In the genomic region with DNA sequence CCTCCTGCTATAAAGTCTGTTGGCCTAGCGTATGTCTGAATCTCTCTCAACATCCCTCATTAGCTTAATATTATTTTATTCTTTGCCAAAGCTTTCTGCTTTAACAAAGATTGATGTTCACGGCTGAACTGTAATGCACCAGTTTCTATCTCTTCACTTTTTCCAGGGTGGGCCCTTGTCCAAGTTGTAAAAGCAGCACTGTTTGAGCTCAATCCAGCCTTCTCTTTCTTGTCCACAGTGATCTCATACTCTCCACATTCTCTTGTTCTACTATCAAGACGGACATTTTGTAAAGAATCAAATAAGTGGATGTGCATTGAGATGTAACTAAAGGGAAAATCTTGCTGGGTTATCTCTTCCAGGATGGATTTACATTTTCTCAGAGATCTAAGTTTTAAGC, we compare ENCODE assay signal across 29 cellular contexts. TPM values are rescaled to one million over a fixed set of nuclear protein-coding genes. Genes with fewer than 3 reads are reported as not detected.
"Had no signal": no experiment of that assay in that cellular context is flagged by ENCODE, and none has a peak within 500 bp of the region (broad histone marks: within the 10 kb centered on the region; RNA-seq: fewer than 3 reads in every experiment).

No MANE protein-coding gene starts in this region.

- H3K9me3 Mint-ChIP-seq: natural killer cell treated with Interleukin-12 subunit alpha and Interleukin-12 subunit beta and Interleukin-15 and Interleukin-18, amount 100 ng/mL, for 72 hours had no signal

- H3K4me1 ChIP-seq: heart left ventricle, left lung, parathyroid adenoma, psoas muscle, sigmoid colon, stomach, transverse colon had no signal

- H3K36me3 Mint-ChIP-seq: natural killer cell treated with Interleukin-12 subunit alpha and Interleukin-12 subunit beta and Interleukin-15 and Interleukin-18, amount 100 ng/mL, for 72 hours had no signal

- FAIRE-seq: endothelial cell of umbilical vein, frontal cortex had no signal

- H3K4me3 Mint-ChIP-seq: endodermal cell; natural killer cell treated with Interleukin-12 subunit alpha and Interleukin-12 subunit beta and Interleukin-15 and Interleukin-18, amount 100 ng/mL, for 72 hours had no signal

- ATAC-seq: heart left ventricle; left lung; natural killer cell treated with Interleukin-12 subunit alpha and Interleukin-12 subunit beta and Interleukin-15 and Interleukin-18, amount 100 ng/mL, for 72 hours; psoas muscle had no signal

- H3K4me3 ChIP-seq: coronary artery, heart left ventricle, left lung, lung, psoas muscle, sigmoid colon, skin epidermis, stomach, thoracic aorta, transverse colon had no signal

- H3K27me3 ChIP-seq: heart left ventricle, left lung, sigmoid colon, stomach, transverse colon had no signal

- H3K36me3 ChIP-seq: heart left ventricle, left lung, sigmoid colon, stomach, thoracic aorta, transverse colon had no signal

- H3K27ac Mint-ChIP-seq: endodermal cell; natural killer cell treated with Interleukin-12 subunit alpha and Interleukin-12 subunit beta and Interleukin-15 and Interleukin-18, amount 100 ng/mL, for 72 hours had no signal

- DNase-seq: effector CD4-positive, alpha-beta T cell; endodermal cell; erythroblast; hippocampal formation; kidney glomerular epithelial cell; left lung; mesenchymal stem cell; midbrain; occipital lobe; psoas muscle; retina; sigmoid colon; stimulated activated CD4-positive, alpha-beta T cell treated with anti-CD3 and anti-CD28 coated beads, Interleukin-2, amount 100 ng/mL, for 24 hours; stimulated activated CD4-positive, alpha-beta T cell treated with anti-CD3 and anti-CD28 coated beads, Interleukin-4, amount 100 ng/mL, for 4 hours; stimulated activated naive CD4-positive, alpha-beta T cell; stomach; substantia nigra; transverse colon had no signal

- H3K27ac ChIP-seq: coronary artery, left lung, parathyroid adenoma, psoas muscle, sigmoid colon, skin epidermis, stomach, thoracic aorta, transverse colon had no signal

- H3K9me3 ChIP-seq: heart left ventricle, left lung, psoas muscle, sigmoid colon, stomach, thoracic aorta, transverse colon had no signal

RNA-seq across cellular contexts. Expression of a gene that starts 34.4 kb away (rescaled TPM):
- total RNA-seq: dermis microvascular lymphatic vessel endothelial cell, endodermal cell, endothelial cell of umbilical vein, frontal cortex, left lung, occipital lobe, ureter had no signal
- polyA plus RNA-seq: heart left ventricle had no signal

RNA-seq across cellular contexts. Expression of a gene that starts 54.0 kb away (rescaled TPM):
- total RNA-seq: natural killer cell treated with Interleukin-12 subunit alpha and Interleukin-12 subunit beta and Interleukin-15 and Interleukin-18, amount 100 ng/mL, for 72 hours; psoas muscle had no signal
